8 cellular contexts compared by ENCODE assay signal in the genomic region with DNA sequence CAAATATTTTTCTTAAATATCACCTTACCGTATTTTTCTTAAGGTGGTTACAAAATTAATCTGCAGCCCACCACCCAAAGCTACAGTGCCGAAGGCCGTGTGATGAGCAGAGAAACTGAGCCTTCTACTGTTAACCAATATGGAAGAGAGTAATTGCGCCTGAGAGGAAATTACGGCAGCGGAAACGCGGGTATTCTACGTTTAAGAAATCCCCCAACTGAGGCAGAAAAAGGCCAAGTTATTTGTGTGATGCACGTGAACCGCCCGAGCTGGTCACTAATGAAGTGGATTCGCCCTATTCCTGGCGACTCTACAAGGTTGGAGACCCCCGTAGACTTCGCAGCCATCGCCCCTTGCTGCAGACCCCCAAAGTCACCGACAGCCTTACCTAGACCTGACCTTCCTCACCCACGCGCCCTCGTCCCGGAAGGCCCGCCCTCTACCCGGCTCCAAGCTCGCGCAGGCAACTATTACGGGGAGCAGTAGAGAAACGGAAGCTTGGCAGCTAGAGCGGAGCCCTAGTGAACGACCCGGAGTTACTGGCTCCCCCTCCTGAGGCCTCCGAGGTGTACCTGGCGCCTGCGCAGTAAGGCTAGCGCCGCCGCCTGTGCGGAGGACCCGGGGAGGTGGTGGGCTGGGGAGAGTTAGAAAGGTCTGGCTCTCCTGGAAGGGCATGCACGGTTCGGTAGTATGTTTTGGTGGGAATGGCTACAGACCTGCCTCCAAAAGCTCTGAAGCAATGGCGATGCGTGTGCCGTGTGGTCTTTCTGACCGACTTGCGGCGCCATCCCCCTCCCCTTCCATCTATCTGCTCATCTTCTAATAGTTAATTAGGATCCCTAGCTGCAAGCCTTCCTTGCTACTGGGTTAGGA. TPM values are rescaled to one million over a fixed set of nuclear protein-coding genes. Genes with fewer than 3 reads are reported as not detected.
DNase-seq lines count a peak whose midpoint lies in the region; ATAC-seq and TF ChIP-seq lines count a peak whose summit lies in the region.

TSS of gene MRPS33 (minus strand) at position 430 of the 873 bp plus-strand sequence. CDS start 4,319 bp downstream, outside the sequence.

- H3K4me1 Mint-ChIP-seq in chondrocyte (ENCODE audit: low read depth), result peaks cover 20% of the 10 kb centered on the region

- peak within 1 kb of the TSS; percentile 95 for H3K4me3 Mint-ChIP-seq in chondrocyte (ENCODE audit: unreplicated experiment)

- H3K36me3 Mint-ChIP-seq in chondrocyte (ENCODE audit: low read depth), result peaks cover 3% of the 10 kb centered on the region

- H3K27me3 Mint-ChIP-seq in chondrocyte (ENCODE audit: low read depth), result peaks cover 14% of the 10 kb centered on the region

- H3K4me3 ChIP-seq in BJ (ENCODE audit: low read depth, low read length) (peak within 1 kb of the TSS; percentile 59), kidney epithelial cell (ENCODE audit: low read depth, low read length) (peak within 1 kb of the TSS; percentile 76)

- TF ChIP-seq CTCF in BJ (IDR thresholded peaks at IDR 0.05; ENCODE audit: insufficient read depth, low read depth, low read length) (peak; percentile 58), chondrocyte (IDR thresholded peaks at IDR 0.05) (peak; percentile 85), kidney epithelial cell (IDR thresholded peaks at IDR 0.05; ENCODE audit: insufficient read depth, low read length, poor library complexity, severe bottlenecking) (peak; percentile 74)

- H3K36me3 ChIP-seq in BJ (ENCODE audit: control insufficient read depth, insufficient read depth, low read length), result no peaks in the 10 kb centered on the region
- H3K36me3 ChIP-seq in kidney epithelial cell (ENCODE audit: control insufficient read depth, insufficient read depth, low read length), result no peaks in the 10 kb centered on the region

- peak within 1 kb of the TSS; percentile 99 for H3K27ac Mint-ChIP-seq in chondrocyte (ENCODE audit: unreplicated experiment)

- H3K27me3 ChIP-seq in BJ (ENCODE audit: control insufficient read depth, insufficient read depth, low read length), result no peaks in the 10 kb centered on the region
- no peaks in the 10 kb centered on the region for H3K27me3 ChIP-seq in kidney epithelial cell (ENCODE audit: control insufficient read depth, insufficient read depth, low read length)

- peaks cover 4% of the 10 kb centered on the region for H3K9me3 Mint-ChIP-seq in chondrocyte (ENCODE audit: low read depth)

- peak; percentile 62 for DNase-seq in BJ (ENCODE audit: low read depth)
- DNase-seq in GM19238 (ENCODE audit: insufficient read length, low spot score), result peak; percentile 92
- DNase-seq in NCI-H510A treated with DMSO at 0.1 percent for 48 hours (lab: John Stamatoyannopoulos, UW), result peak; percentile 91
- DNase-seq in activated CD4-positive, alpha-beta T cell treated with anti-CD3 and anti-CD28 coated beads for 24 hours (ENCODE audit: low read depth in 2 of 2), result peak; percentile 90 to 92
- peak; percentile 96 for DNase-seq in chondrocyte (ENCODE audit: low spot score)
- DNase-seq in kidney epithelial cell (ENCODE audit: low read depth), result peak; percentile 72
- DNase-seq in stimulated activated CD4-positive, alpha-beta T cell treated with anti-CD3 and anti-CD28 coated beads, Interleukin-15, amount 100 ng/mL, for 48 hours (ENCODE audit: low read depth in 2 of 2), result peak; percentile 92 to 93

- CTCF ChIA-PET in BJ (lab: Yijun Ruan, JAX), result interaction anchor here (0.6 to 5.7 kb wide), 11 partner anchors 10 to 719 kb away, joined by 3 to 49 read pairs (median 3); no protein-coding TSS in a partner anchor

- POLR2A ChIA-PET in BJ (lab: Charles Lee), result no interaction called here

- peak; percentile 99 for ATAC-seq in HG03442 (IDR thresholded peaks at IDR 0.05; ENCODE audit: unreplicated experiment)

RNA-seq across cellular contexts. Expression of gene MRPS33, which starts in this region (rescaled TPM):
- polyA plus RNA-seq in BJ (2011; rRNA removed), result 30.6 and 67.1 TPM in 2 replicates
- 7.7 and 11.8 TPM in 2 replicates for polyA minus RNA-seq in BJ (2011; rRNA and poly(A)+ RNA removed)
- total RNA-seq in chondrocyte (27.9 to 36.2 TPM (median 29.4 TPM) in 3 replicates), kidney epithelial cell (32.2 and 36.6 TPM in 2 replicates)

Comparison
In these comparisons a context has a peak if more than half of its experiments do, and no peak if none do; other contexts are left out.
1. Peak in every context shown above with its lines: DNase-seq, ATAC-seq and H3K4me3 ChIP-seq.